Comparison of ENCODE assay signal across 8 cellular contexts in the genomic region with DNA sequence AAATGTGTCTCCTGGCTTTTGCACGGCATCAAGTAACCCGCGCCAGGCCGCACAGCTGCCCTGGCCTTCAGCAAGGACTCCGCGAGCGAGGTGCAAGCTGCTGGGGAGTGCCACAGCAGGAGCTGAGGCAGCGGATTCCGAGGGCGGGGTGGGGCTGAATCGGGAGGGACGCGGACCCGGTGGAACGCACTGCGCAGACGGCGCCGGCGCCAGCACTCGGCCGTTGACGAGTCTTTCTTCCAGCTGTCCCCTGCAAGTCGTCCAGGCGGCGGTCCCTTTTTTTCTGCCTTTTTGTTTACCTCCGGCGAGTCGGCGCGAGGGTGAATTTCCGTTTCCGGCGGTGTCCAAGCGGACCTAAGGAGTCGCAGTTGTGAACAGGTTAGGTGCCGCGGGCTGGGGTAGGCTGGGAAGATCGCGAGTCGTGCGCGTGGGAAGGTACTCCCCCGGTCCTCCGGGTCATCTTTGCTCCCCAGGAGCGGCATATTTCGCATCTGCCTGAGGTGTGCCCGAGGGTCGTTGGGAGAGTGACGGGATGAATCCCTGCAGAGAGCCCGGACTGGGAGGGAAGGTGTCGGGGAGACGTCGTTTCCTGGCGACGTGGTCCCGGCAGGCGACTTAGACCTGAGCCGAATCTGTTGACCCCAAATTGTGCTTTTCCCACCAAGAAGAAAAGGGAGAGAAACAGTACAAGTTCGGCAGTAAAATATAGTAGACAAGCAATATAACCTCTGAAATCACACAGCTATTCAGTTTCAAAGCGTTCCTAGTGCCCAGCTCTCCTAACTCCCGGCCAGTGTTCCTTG.
A peak's percentile ranks its signal among the peaks of the same experiment; 100 is the strongest.
DNase-seq lines count a peak whose midpoint lies in the region; ATAC-seq and TF ChIP-seq lines count a peak whose summit lies in the region.
"Not testable (repeated sequence)": the region's sequence is repeated elsewhere in the genome, so short reads cannot be mapped to it uniquely, and the experiment has no call there.

No MANE protein-coding gene starts in this region.

- peaks cover 11% of the 10 kb centered on the region for H3K27me3 Mint-ChIP-seq in activated naive CD4-positive, alpha-beta T cell treated with anti-CD3 and anti-CD28 coated beads, Interleukin-2, amount 10 ng/mL, durations not matched to agents 7 days and 5 days
- not testable (repeated sequence) for H3K27me3 Mint-ChIP-seq in nephron progenitor cell (ENCODE audit: low read depth, poor library complexity)

- CTCF ChIA-PET in activated naive CD4-positive, alpha-beta T cell treated with anti-CD3 and anti-CD28 coated beads, Interleukin-2, amount 10 ng/mL, durations not matched to agents 7 days and 5 days (lab: Charles Lee) = not testable (repeated sequence)

- H3K4me3 ChIP-seq in DOHH2 (ENCODE audit: low read length) (peak overlapping the region; percentile 81), H7 (ENCODE audit: insufficient read depth, low read depth, low read length) (peak overlapping the region; percentile 66), Loucy (ENCODE audit: low read length, poor library complexity, severe bottlenecking) (peak overlapping the region; percentile 79)

- H3K79me2 ChIP-seq in DOHH2 (ENCODE audit: control insufficient read depth, low read length); Loucy (ENCODE audit: insufficient read depth, low read length): not testable (repeated sequence)

- H2AFZ ChIP-seq in Loucy (ENCODE audit: low read length) = peak overlapping the region; percentile 94

- not testable (repeated sequence) for H4K20me1 ChIP-seq in DOHH2 (ENCODE audit: control insufficient read depth, insufficient read depth, low read depth, low read length); Loucy (ENCODE audit: insufficient read depth, low read length, poor library complexity, severe bottlenecking)

- H3K9ac ChIP-seq in Loucy (ENCODE audit: low read depth, low read length, poor library complexity, severe bottlenecking) = peak overlapping the region; percentile 81

- in situ Hi-C loops in SK-MEL-5 (cut with HindIII; ENCODE audit: low pct_unique_long_range_greater_than_20kb, low sequenced_read_pairs) = not testable (repeated sequence)

- H3K9me3 ChIP-seq in DOHH2 (ENCODE audit: control insufficient read depth, insufficient read depth, low read length); Loucy (ENCODE audit: insufficient read depth, low read depth, low read length): not testable (repeated sequence)

- H3K4me1 Mint-ChIP-seq in activated naive CD4-positive, alpha-beta T cell treated with anti-CD3 and anti-CD28 coated beads, Interleukin-2, amount 10 ng/mL, durations not matched to agents 7 days and 5 days = not testable (repeated sequence)
- H3K4me1 Mint-ChIP-seq in nephron progenitor cell = peaks cover 13% of the 10 kb centered on the region

- H3K36me3 ChIP-seq in DOHH2 (ENCODE audit: control insufficient read depth, low read length); H7 (replicated peaks; ENCODE audit: control insufficient read depth, insufficient read depth, low read length); Loucy (ENCODE audit: insufficient read depth, low read length): not testable (repeated sequence)

- not testable (repeated sequence) for H3K27me3 ChIP-seq in DOHH2 (ENCODE audit: control insufficient read depth, low read length); H7 (ENCODE audit: control insufficient read depth, insufficient read depth, low read length); Loucy (ENCODE audit: insufficient read depth, low read length, poor library complexity, severe bottlenecking)

- not testable (repeated sequence) for H3K4me1 ChIP-seq in DOHH2 (ENCODE audit: control insufficient read depth, low read length); Loucy (ENCODE audit: insufficient read depth, low read length, poor library complexity, severe bottlenecking)

- H3K4me3 Mint-ChIP-seq in activated naive CD4-positive, alpha-beta T cell treated with anti-CD3 and anti-CD28 coated beads, Interleukin-2, amount 10 ng/mL, durations not matched to agents 7 days and 5 days = peak overlapping the region; percentile 88
- H3K4me3 Mint-ChIP-seq in nephron progenitor cell = peak overlapping the region; percentile 99

- H3K4me2 ChIP-seq in DOHH2 (ENCODE audit: low read length) = peak overlapping the region; percentile 63
- H3K4me2 ChIP-seq in Loucy (ENCODE audit: low read depth, low read length, poor library complexity, severe bottlenecking) = peak overlapping the region; percentile 74

- not testable (repeated sequence) for H3F3A ChIP-seq in DOHH2 (ENCODE audit: control insufficient read depth, insufficient read depth); Loucy (ENCODE audit: low read depth)

- not testable (repeated sequence) for H3K9me3 Mint-ChIP-seq in activated naive CD4-positive, alpha-beta T cell treated with anti-CD3 and anti-CD28 coated beads, Interleukin-2, amount 10 ng/mL, durations not matched to agents 7 days and 5 days; nephron progenitor cell

- TF ChIP-seq CTCF in DOHH2 (IDR thresholded peaks at IDR 0.05; ENCODE audit: low read depth, low read length, poor library complexity, severe bottlenecking); Loucy (conservative IDR thresholded peaks at IDR 0.05; ENCODE audit: low read length); nephron progenitor cell (IDR thresholded peaks at IDR 0.05): not testable (repeated sequence)

- H3K27ac ChIP-seq in DOHH2 (ENCODE audit: low read depth, low read length) = not testable (repeated sequence)

- DNase-seq in H7 (peak; percentile 47), SK-MEL-5 (ENCODE audit: low read depth, low spot score) (peak; percentile 57), germinal center (ENCODE audit: low spot score) (peak; percentile 6), nephron progenitor cell (peak; percentile 70)
- DNase-seq in activated naive CD4-positive, alpha-beta T cell treated with anti-CD3 and anti-CD28 coated beads, Interleukin-2, amount 10 ng/mL, durations not matched to agents 7 days and 5 days = peak; percentile 69
- DNase-seq in stimulated activated naive CD8-positive, alpha-beta T cell treated with anti-CD3 and anti-CD28 coated beads, Interleukin-15, Interleukin-2, amounts not matched to agents 100 U/mL and 50 U/mL, for 24 hours = peak; percentile 79

- H3K9me2 ChIP-seq in DOHH2 (replicated peaks; ENCODE audit: control insufficient read depth, low read length); Loucy (replicated peaks; ENCODE audit: low read depth, low read length): not testable (repeated sequence)

- peak; percentile 86 for ATAC-seq in stimulated activated naive CD8-positive, alpha-beta T cell treated with anti-CD3 and anti-CD28 coated beads, Interleukin-15, Interleukin-2, amounts not matched to agents 100 U/mL and 50 U/mL, for 24 hours

- H3K27ac Mint-ChIP-seq in activated naive CD4-positive, alpha-beta T cell treated with anti-CD3 and anti-CD28 coated beads, Interleukin-2, amount 10 ng/mL, durations not matched to agents 7 days and 5 days = peak overlapping the region; percentile 68
- H3K27ac Mint-ChIP-seq in nephron progenitor cell = peak overlapping the region; percentile 99

- not testable (repeated sequence) for H3K36me3 Mint-ChIP-seq in activated naive CD4-positive, alpha-beta T cell treated with anti-CD3 and anti-CD28 coated beads, Interleukin-2, amount 10 ng/mL, durations not matched to agents 7 days and 5 days; nephron progenitor cell (ENCODE audit: low read depth)

Comparison
In these comparisons a context has a peak if more than half of its experiments do, and no peak if none do; other contexts are left out.
1. DNase-seq: peak in every context shown above with its lines; median percentile 79 in stimulated activated naive CD8-positive, alpha-beta T cell treated with anti-CD3 and anti-CD28 coated beads, Interleukin-15, Interleukin-2, amounts not matched to agents 100 U/mL and 50 U/mL, for 24 hours; 70 in nephron progenitor cell; 69 in activated naive CD4-positive, alpha-beta T cell treated with anti-CD3 and anti-CD28 coated beads, Interleukin-2, amount 10 ng/mL, durations not matched to agents 7 days and 5 days; 57 in SK-MEL-5; 47 in H7; 6 in germinal center.